In genomic region chr3:115624029-115624645, GRCh38 we compare ENCODE assay signal across 10 cellular contexts. TPM values are rescaled to one million over a fixed set of nuclear protein-coding genes. Genes with fewer than 3 reads are reported as not detected.
A peak's percentile ranks its signal among the peaks of the same experiment; 100 is the strongest.
DNase-seq lines count a peak whose midpoint lies in the region; ATAC-seq and TF ChIP-seq lines count a peak whose summit lies in the region.
"Had no signal": no experiment of that assay in that cellular context is flagged by ENCODE, and none has a peak within 500 bp of the region (broad histone marks: within the 10 kb centered on the region; RNA-seq: fewer than 3 reads in every experiment).

No MANE protein-coding gene starts in this region.

- H3K4me1 ChIP-seq in ES-I3 (ENCODE audit: insufficient read depth, low read length): peaks cover 21% of the 10 kb centered on the region
- H3K4me1 ChIP-seq in neuronal stem cell (ENCODE audit: control insufficient read depth in 2 of 2, insufficient read depth in 1 of 2, low read depth in 1 of 2, low read length in 2 of 2): peaks cover 8 to 20% of the 10 kb centered on the region in 2 donors

- no peak overlapping the region for H2BK120ac ChIP-seq in neuronal stem cell (ENCODE audit: low read depth, low read length)

- peak overlapping the region; percentile 83 for H3K4me3 Mint-ChIP-seq in endothelial cell (ENCODE audit: unreplicated experiment)

- H3K18ac ChIP-seq in neuronal stem cell (ENCODE audit: low read length): no peak overlapping the region

- no peak overlapping the region for H3K23ac ChIP-seq in neuronal stem cell (ENCODE audit: low read depth, low read length, poor library complexity)

- peaks cover 0 to 7% (median 3%) of the 10 kb centered on the region in 3 experiments for H3K27me3 ChIP-seq in neuronal stem cell (ENCODE audit: control insufficient read depth in 3 of 3, insufficient read depth in 3 of 3, low read depth in 1 of 3, low read length in 3 of 3)

- H3K36me3 Mint-ChIP-seq in endothelial cell (ENCODE audit: low read depth, unreplicated experiment): no peaks in the 10 kb centered on the region

- no peak overlapping the region for H4K8ac ChIP-seq in neuronal stem cell (ENCODE audit: low read depth, low read length)

- no peak overlapping the region for H3K4ac ChIP-seq in neuronal stem cell (ENCODE audit: low read length)

- no CpG with 5 or more reads among the region's 10 CpGs for WGBS in neuronal stem cell (ENCODE audit: extremely low coverage in 2 of 2, insufficient read length in 2 of 2, insufficient replicate concordance in 1 of 2), 2 donors

- H3K9me3 ChIP-seq in ES-I3 (ENCODE audit: control insufficient read depth, insufficient read depth, low read length): no peaks in the 10 kb centered on the region
- no peaks in the 10 kb centered on the region for H3K9me3 ChIP-seq in neuronal stem cell (replicated peaks in 1 of 2; ENCODE audit: control insufficient read depth in 2 of 2, insufficient read depth in 1 of 2, low read depth in 1 of 2, low read length in 2 of 2)

- no peak overlapping the region for H2AK5ac ChIP-seq in neuronal stem cell (ENCODE audit: low read depth, low read length)

- no peaks in the 10 kb centered on the region for H3K27me3 Mint-ChIP-seq in endothelial cell (ENCODE audit: unreplicated experiment)

- no peaks in the 10 kb centered on the region for H3K9me3 Mint-ChIP-seq in endothelial cell (ENCODE audit: unreplicated experiment)

- no peak overlapping the region for H3K14ac ChIP-seq in neuronal stem cell (ENCODE audit: low read length)

- peak overlapping the region; percentile 76; the same call in 1 of the 2 replicates for H3K9ac ChIP-seq in ES-I3 (ENCODE audit: low read depth, low read length)
- no peak overlapping the region for H3K9ac ChIP-seq in neuronal stem cell (ENCODE audit: low read depth, low read length, poor library complexity)

- H3K36me3 ChIP-seq in ES-I3 (ENCODE audit: insufficient read depth, low read length) (no peaks in the 10 kb centered on the region), neuronal stem cell (replicated peaks in 1 of 2; ENCODE audit: control insufficient read depth in 2 of 2, insufficient read depth in 2 of 2, low read length in 2 of 2) (no peaks in the 10 kb centered on the region)

- no peak overlapping the region for H3K27ac Mint-ChIP-seq in endothelial cell (ENCODE audit: unreplicated experiment)

- ATAC-seq in GM21825 (IDR thresholded peaks at IDR 0.05; ENCODE audit: unreplicated experiment): no peak

- H2BK15ac ChIP-seq in neuronal stem cell (ENCODE audit: low read length): no peak overlapping the region

- H3K4me1 Mint-ChIP-seq in endothelial cell (ENCODE audit: unreplicated experiment): peaks cover 32% of the 10 kb centered on the region

- H2BK5ac ChIP-seq in neuronal stem cell (ENCODE audit: low read length): no peak overlapping the region

- no peak overlapping the region for H2BK12ac ChIP-seq in neuronal stem cell (ENCODE audit: low read length)

- peak overlapping the region; percentile 9 to 46 for H3K4me3 ChIP-seq in neuronal stem cell (ENCODE audit: low read length in 2 of 2)

- H2AFZ ChIP-seq in neuronal stem cell (ENCODE audit: low read length): peak overlapping the region; percentile 88

- TF ChIP-seq CTCF in endothelial cell (IDR thresholded peaks at IDR 0.05; ENCODE audit: unreplicated experiment): no peak

- peak overlapping the region; percentile 62 for H3K4me2 ChIP-seq in neuronal stem cell (ENCODE audit: insufficient read depth, low read length, poor library complexity, severe bottlenecking)

- no peaks in the 10 kb centered on the region for H3K79me1 ChIP-seq in neuronal stem cell (ENCODE audit: low read depth, low read length)

- H4K91ac ChIP-seq in neuronal stem cell (ENCODE audit: low read depth, low read length, poor library complexity): no peak overlapping the region

- peak; percentile 39 to 62 for DNase-seq in NCI-H524 (lab: John Stamatoyannopoulos, UW)
- peak; percentile 7 for DNase-seq in endothelial cell (ENCODE audit: low spot score)
- no peak for DNase-seq in neuronal stem cell (ENCODE audit: low spot score)
- no peak for DNase-seq in RPMI8226
- no peak for DNase-seq in NCI-H2081 treated with DMSO at 0.1 percent for 48 hours (lab: John Stamatoyannopoulos, UW)
- DNase-seq in middle frontal gyrus (ENCODE audit: extremely low spot score, low spot score): no peak
- DNase-seq: activated CD4-positive, alpha-beta T cell treated with anti-CD3 and anti-CD28 coated beads, Interleukin-2, amount 50 U/mL, for 4 hours; GDM1 had no signal

- no peak overlapping the region for H3K27ac ChIP-seq in neuronal stem cell (replicated peaks; ENCODE audit: low read length)

RNA-seq across cellular contexts. Expression of gene GAP43, which starts 0.8 kb away (rescaled TPM):
- 16.1 TPM for total RNA-seq in endothelial cell (ENCODE audit: unreplicated experiment)
- 5.2 TPM for polyA plus RNA-seq in neuronal stem cell (2013, experiment 1 of 2)
- 5.1 TPM for polyA plus RNA-seq in neuronal stem cell (2013, experiment 2 of 2)

Comparison
In these comparisons a context has a peak if more than half of its experiments do, and no peak if none do; other contexts are left out.
1. DNase-seq: peak in NCI-H524 (2 of 2) and endothelial cell (single experiment); none in neuronal stem cell (single experiment), RPMI8226 (single experiment), NCI-H2081 treated with DMSO at 0.1 percent for 48 hours (single experiment) and middle frontal gyrus (single experiment).